In the genomic region with DNA sequence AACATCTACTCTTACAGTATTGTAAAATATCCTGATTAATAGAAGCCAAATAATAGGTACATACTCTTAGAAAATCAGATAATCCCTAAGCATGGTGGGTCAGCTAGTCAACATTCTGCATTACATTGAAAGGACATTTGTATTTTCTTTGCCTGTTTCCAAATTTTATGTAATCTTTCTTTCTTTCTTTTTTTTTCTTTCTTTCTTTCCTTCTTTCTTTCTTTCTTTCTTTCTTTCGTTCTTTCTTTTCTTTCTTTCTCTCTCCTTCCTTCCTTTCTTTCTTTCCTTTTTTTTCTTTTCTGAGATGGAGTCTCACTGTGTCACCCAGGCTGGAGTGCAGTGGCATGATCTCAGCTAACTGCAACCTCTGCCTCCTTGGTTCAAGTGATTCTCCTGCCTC, we compare ENCODE assay signal across 16 cellular contexts. TPM values are rescaled to one million over a fixed set of nuclear protein-coding genes. Genes with fewer than 3 reads are reported as not detected.
DNase-seq lines count a peak whose midpoint lies in the region; ATAC-seq and TF ChIP-seq lines count a peak whose summit lies in the region.
"Had no signal": no experiment of that assay in that cellular context is flagged by ENCODE, and none has a peak within 500 bp of the region (broad histone marks: within the 10 kb centered on the region; RNA-seq: fewer than 3 reads in every experiment).

No MANE protein-coding gene starts in this region.

- H3K4me3 ChIP-seq in thoracic aorta, result no peak overlapping the region
- H3K4me3 ChIP-seq: A549, GM23338 had no signal

- H3K36me3 ChIP-seq in thoracic aorta, result no peaks in the 10 kb centered on the region

- ATAC-seq in activated naive CD4-positive, alpha-beta T cell treated with anti-CD3 and anti-CD28 coated beads, Interleukin-2, amount 50 U/mL, for 72 hours, result no peak
- no peak for ATAC-seq in thoracic aorta (ENCODE audit: insufficient number of reproducible peaks, low FRiP score, low read depth)
- ATAC-seq: A549, GM23338 had no signal

- CTCF ChIA-PET in activated CD4-positive, alpha-beta T cell treated with anti-CD3 and anti-CD28 coated beads, Interleukin-2, amount 10 ng/mL, durations not matched to agents 7 days and 5 days (lab: Charles Lee), result interaction anchor here (1.3 kb wide), 1 partner anchor 14 kb away, joined by 4 read pairs; no protein-coding TSS in a partner anchor

- TF ChIP-seq CTCF in nephron (IDR thresholded peaks at IDR 0.05; ENCODE audit: unreplicated experiment in 3 of 3) (no peak), thoracic aorta (IDR thresholded peaks at IDR 0.05) (no peak)

- H3K4me1 Mint-ChIP-seq in activated naive CD4-positive, alpha-beta T cell treated with anti-CD3 and anti-CD28 coated beads, Interleukin-2, amount 50 U/mL, for 24 hours, result no peaks in the 10 kb centered on the region
- H3K4me1 Mint-ChIP-seq in nephron, result peaks cover 52% of the 10 kb centered on the region
- H3K4me1 Mint-ChIP-seq in activated CD4-positive, alpha-beta T cell treated with anti-CD3 and anti-CD28 coated beads, Interleukin-2, amount 10 ng/mL, durations not matched to agents 7 days and 5 days, result no peaks in the 10 kb centered on the region

- H3K9me3 ChIP-seq in thoracic aorta, result no peaks in the 10 kb centered on the region

- peak overlapping the region; percentile 47 for H3K27ac Mint-ChIP-seq in activated naive CD4-positive, alpha-beta T cell treated with anti-CD3 and anti-CD28 coated beads, Interleukin-2, amount 50 U/mL, for 24 hours
- H3K27ac Mint-ChIP-seq in activated naive CD4-positive, alpha-beta T cell treated with anti-CD3 and anti-CD28 coated beads, Interleukin-2, amount 50 U/mL, for 72 hours, result no peak overlapping the region
- H3K27ac Mint-ChIP-seq in nephron, result peak overlapping the region; percentile 94 to 99 (median 99)
- no peak overlapping the region for H3K27ac Mint-ChIP-seq in activated CD4-positive, alpha-beta T cell treated with anti-CD3 and anti-CD28 coated beads, Interleukin-2, amount 10 ng/mL, durations not matched to agents 7 days and 5 days
- H3K27ac Mint-ChIP-seq: CD4-positive, alpha-beta T cell; GM23338; HFFc6 had no signal

- H3K4me1 ChIP-seq in thoracic aorta (ENCODE audit: control insufficient read depth in 1 of 2, low read depth in 2 of 2), result peaks cover 45 to 79% of the 10 kb centered on the region in 2 donors

- no peak for DNase-seq in activated naive CD4-positive, alpha-beta T cell treated with anti-CD3 and anti-CD28 coated beads, Interleukin-2, amount 50 U/mL, for 72 hours (ENCODE audit: low spot score in 2 of 2)
- no peak for DNase-seq in thoracic aorta (ENCODE audit: low spot score)
- DNase-seq in activated CD4-positive, alpha-beta T cell treated with anti-CD3 and anti-CD28 coated beads, Interleukin-2, amount 10 ng/mL, durations not matched to agents 7 days and 5 days, result no peak
- DNase-seq in NCI-H345 (lab: John Stamatoyannopoulos, UW), result no peak
- no peak for DNase-seq in substantia nigra (lab: John Stamatoyannopoulos, UW)
- DNase-seq: AML-193; Caco-2; CD4-positive, alpha-beta T cell; HCEC 1CT; HFFc6 had no signal

- no peak overlapping the region for H3K4me3 Mint-ChIP-seq in activated naive CD4-positive, alpha-beta T cell treated with anti-CD3 and anti-CD28 coated beads, Interleukin-2, amount 50 U/mL, for 24 hours
- H3K4me3 Mint-ChIP-seq in nephron, result no peak overlapping the region
- H3K4me3 Mint-ChIP-seq in activated CD4-positive, alpha-beta T cell treated with anti-CD3 and anti-CD28 coated beads, Interleukin-2, amount 10 ng/mL, durations not matched to agents 7 days and 5 days, result no peak overlapping the region
- H3K4me3 Mint-ChIP-seq: CD4-positive, alpha-beta T cell; GM23338; HFFc6 had no signal

- no peaks in the 10 kb centered on the region for H3K27me3 ChIP-seq in thoracic aorta (replicated peaks; ENCODE audit: insufficient read depth)

- peaks cover 6% of the 10 kb centered on the region for H3K9me3 Mint-ChIP-seq in activated naive CD4-positive, alpha-beta T cell treated with anti-CD3 and anti-CD28 coated beads, Interleukin-2, amount 50 U/mL, for 24 hours
- peaks cover 5 to 8% of the 10 kb centered on the region in 2 donors for H3K9me3 Mint-ChIP-seq in activated naive CD4-positive, alpha-beta T cell treated with anti-CD3 and anti-CD28 coated beads, Interleukin-2, amount 50 U/mL, for 72 hours
- peaks cover 4% of the 10 kb centered on the region for H3K9me3 Mint-ChIP-seq in nephron
- peaks cover 3% of the 10 kb centered on the region for H3K9me3 Mint-ChIP-seq in activated CD4-positive, alpha-beta T cell treated with anti-CD3 and anti-CD28 coated beads, Interleukin-2, amount 10 ng/mL, durations not matched to agents 7 days and 5 days

- peaks cover 3% of the 10 kb centered on the region for H3K27me3 Mint-ChIP-seq in activated naive CD4-positive, alpha-beta T cell treated with anti-CD3 and anti-CD28 coated beads, Interleukin-2, amount 50 U/mL, for 24 hours
- H3K27me3 Mint-ChIP-seq in nephron (ENCODE audit: low read depth), result no peaks in the 10 kb centered on the region
- H3K27me3 Mint-ChIP-seq in activated CD4-positive, alpha-beta T cell treated with anti-CD3 and anti-CD28 coated beads, Interleukin-2, amount 10 ng/mL, durations not matched to agents 7 days and 5 days, result peaks cover 4% of the 10 kb centered on the region

- H3K27ac ChIP-seq in thoracic aorta, result peak overlapping the region; percentile 96 to 97
- no peak overlapping the region for H3K27ac ChIP-seq in substantia nigra (ENCODE audit: low read depth, low read length, poor library complexity, severe bottlenecking)
- H3K27ac ChIP-seq: 22Rv1, A549, C4-2B had no signal

- POLR2A ChIA-PET in activated CD4-positive, alpha-beta T cell treated with anti-CD3 and anti-CD28 coated beads, Interleukin-2, amount 10 ng/mL, durations not matched to agents 7 days and 5 days (lab: Charles Lee), result no interaction called here

- no peaks in the 10 kb centered on the region for H3K36me3 Mint-ChIP-seq in activated naive CD4-positive, alpha-beta T cell treated with anti-CD3 and anti-CD28 coated beads, Interleukin-2, amount 50 U/mL, for 24 hours
- peaks cover 5 to 6% of the 10 kb centered on the region in 2 donors for H3K36me3 Mint-ChIP-seq in activated naive CD4-positive, alpha-beta T cell treated with anti-CD3 and anti-CD28 coated beads, Interleukin-2, amount 50 U/mL, for 72 hours
- H3K36me3 Mint-ChIP-seq in nephron (ENCODE audit: low read depth), result peaks cover 3% of the 10 kb centered on the region
- no peaks in the 10 kb centered on the region for H3K36me3 Mint-ChIP-seq in activated CD4-positive, alpha-beta T cell treated with anti-CD3 and anti-CD28 coated beads, Interleukin-2, amount 10 ng/mL, durations not matched to agents 7 days and 5 days (ENCODE audit: low read depth)

RNA-seq across cellular contexts. Expression of a gene that starts 18.9 kb away (rescaled TPM):
- total RNA-seq in activated naive CD4-positive, alpha-beta T cell treated with anti-CD3 and anti-CD28 coated beads, Interleukin-2, amount 50 U/mL, for 72 hours, result under 1 TPM in 1 of 2 donors, not detected in 1; 0.10 TPM
- total RNA-seq in thoracic aorta, result 100 to 1,000 TPM in 1 of 2 donors, 10 to 100 TPM in 1; 68.1 to 197 TPM
- under 1 TPM; 0.52 to 0.98 TPM for total RNA-seq in activated CD4-positive, alpha-beta T cell treated with anti-CD3 and anti-CD28 coated beads, Interleukin-2, amount 10 ng/mL, durations not matched to agents 7 days and 5 days

RNA-seq across cellular contexts. Expression of a gene that starts 51.3 kb away (rescaled TPM):
- total RNA-seq in activated naive CD4-positive, alpha-beta T cell treated with anti-CD3 and anti-CD28 coated beads, Interleukin-2, amount 50 U/mL, for 72 hours, result 1 to 10 TPM; 3.8 to 6.8 TPM
- 10 to 100 TPM in 1 of 2 donors, 1 to 10 TPM in 1; 8.1 to 16.7 TPM for total RNA-seq in thoracic aorta
- 1 to 10 TPM; 3.5 TPM for total RNA-seq in activated CD4-positive, alpha-beta T cell treated with anti-CD3 and anti-CD28 coated beads, Interleukin-2, amount 10 ng/mL, durations not matched to agents 7 days and 5 days

Comparison
In these comparisons a context has a peak if more than half of its experiments do, and no peak if none do; other contexts are left out.
1. H3K27ac Mint-ChIP-seq: peak in activated naive CD4-positive, alpha-beta T cell treated with anti-CD3 and anti-CD28 coated beads, Interleukin-2, amount 50 U/mL, for 24 hours (single experiment) and nephron (3 of 3); none in activated naive CD4-positive, alpha-beta T cell treated with anti-CD3 and anti-CD28 coated beads, Interleukin-2, amount 50 U/mL, for 72 hours (0 of 2) and activated CD4-positive, alpha-beta T cell treated with anti-CD3 and anti-CD28 coated beads, Interleukin-2, amount 10 ng/mL, durations not matched to agents 7 days and 5 days (single experiment).
2. RNA of a gene that starts 18.9 kb away (total RNA-seq): 68.1 to 197 TPM in thoracic aorta; 0.52 to 0.98 TPM in activated CD4-positive, alpha-beta T cell treated with anti-CD3 and anti-CD28 coated beads, Interleukin-2, amount 10 ng/mL, durations not matched to agents 7 days and 5 days and 0.10 TPM in activated naive CD4-positive, alpha-beta T cell treated with anti-CD3 and anti-CD28 coated beads, Interleukin-2, amount 50 U/mL, for 72 hours; every median in the first group is over 10 times any median in the second.